ENCODE assay signal across 11 cellular contexts in genomic region chr19:2333027-2333806, GRCh38. TPM values are rescaled to one million over a fixed set of nuclear protein-coding genes. Genes with fewer than 3 reads are reported as not detected.
DNase-seq lines count a peak whose midpoint lies in the region; ATAC-seq lines count a peak whose summit lies in the region.
"Had no signal": no experiment of that assay in that cellular context is flagged by ENCODE, and none has a peak within 500 bp of the region (broad histone marks: within the 10 kb centered on the region; RNA-seq: fewer than 3 reads in every experiment).

No MANE protein-coding gene starts in this region.

- ATAC-seq in GM18517 (IDR thresholded peaks at IDR 0.05; ENCODE audit: unreplicated experiment): no peak

- intact Hi-C loops in posterior cingulate gyrus (cut with DNase I): loop anchor here (2.0 to 5.0 kb wide), 2 partner anchors 48 to 59 kb away; no protein-coding TSS in a partner anchor

- DNase-seq in DMS53 treated with DMSO at 0.1 percent for 48 hours (lab: John Stamatoyannopoulos, UW; ENCODE audit: unreplicated experiment) (peak; percentile 71), NCI-H128 (lab: John Stamatoyannopoulos, UW; ENCODE audit: unreplicated experiment) (peak; percentile 37), UCSD-AML1 (lab: John Stamatoyannopoulos, UW; ENCODE audit: unreplicated experiment) (peak; percentile 54), myocyte (ENCODE audit: low read depth) (peak; percentile 76), posterior cingulate gyrus (no peak), DMS114 treated with DMSO at 0.1 percent for 48 hours (lab: John Stamatoyannopoulos, UW; ENCODE audit: unreplicated experiment) (no peak), foreskin melanocyte (no peak)
- DNase-seq: activated T-cell treated with anti-CD3 and anti-CD28 coated beads for 4 hours, kidney glomerular epithelial cell had no signal

RNA-seq across cellular contexts. Expression of gene SPPL2B, which starts 4.7 kb away (rescaled TPM):
- 36.1 and 45.7 TPM in 2 replicates for total RNA-seq in myocyte
- polyA plus RNA-seq in myocyte (2012): 42.7 TPM

RNA-seq across cellular contexts. Expression of gene LSM7, which starts 4.8 kb away (rescaled TPM):
- 158 and 226 TPM in 2 replicates for total RNA-seq in myocyte
- polyA plus RNA-seq in myocyte (2012): 181 TPM

RNA-seq across cellular contexts. Expression of gene LINGO3, which starts 25.3 kb away (rescaled TPM):
- not detected in 2 replicates for total RNA-seq in myocyte
- 0.08 TPM for polyA plus RNA-seq in myocyte (2012)
- total RNA-seq: urinary bladder had no signal

RNA-seq across cellular contexts. Expression of gene TMPRSS9, which starts 26.8 kb away (rescaled TPM):
- total RNA-seq in myocyte: not detected in 2 replicates
- 0.62 TPM for polyA plus RNA-seq in myocyte (2012)

RNA-seq across cellular contexts. Expression of gene PEAK3, which starts 51.2 kb away (rescaled TPM):
- total RNA-seq in myocyte: 0.16 and 0.36 TPM in 2 replicates
- 0.21 TPM for polyA plus RNA-seq in myocyte (2012)
- total RNA-seq: urinary bladder had no signal

Comparison
In these comparisons a context has a peak if more than half of its experiments do, and no peak if none do; other contexts are left out.
1. DNase-seq: peak in DMS53 treated with DMSO at 0.1 percent for 48 hours (single experiment), NCI-H128 (single experiment), UCSD-AML1 (single experiment) and myocyte (single experiment); none in posterior cingulate gyrus (0 of 10), DMS114 treated with DMSO at 0.1 percent for 48 hours (single experiment) and foreskin melanocyte (single experiment).